Comparison of ENCODE assay signal across 8 cellular contexts in genomic region chr14:59020382-59020781, GRCh38.
DNase-seq lines count a peak whose midpoint lies in the region; ATAC-seq and TF ChIP-seq lines count a peak whose summit lies in the region.

No MANE protein-coding gene starts in this region.

- H3K79me2 ChIP-seq in SU-DHL-6 (ENCODE audit: insufficient read depth, low read length): no peaks in the 10 kb centered on the region

- POLR2A ChIA-PET in Caco-2 (lab: Charles Lee): no interaction called here

- no peaks in the 10 kb centered on the region for H3K4me1 Mint-ChIP-seq in Caco-2 (ENCODE audit: low read depth, unreplicated experiment)
- H3K4me1 Mint-ChIP-seq in HFFc6 (ENCODE audit: low read depth): peaks cover 8% of the 10 kb centered on the region

- no peaks in the 10 kb centered on the region for H3K9me2 ChIP-seq in SU-DHL-6 (replicated peaks; ENCODE audit: insufficient read depth, low read length)

- H3K4me3 Mint-ChIP-seq in Caco-2 (ENCODE audit: unreplicated experiment): no peak overlapping the region
- H3K4me3 Mint-ChIP-seq in HFFc6: no peak overlapping the region

- no peak overlapping the region for H3K4me2 ChIP-seq in SU-DHL-6 (ENCODE audit: low read depth, low read length, poor library complexity, severe bottlenecking)

- CTCF ChIA-PET in Caco-2 (lab: Charles Lee): interaction anchor here (1.3 kb wide), 1 partner anchor 519 kb away, joined by 9 read pairs; no protein-coding TSS in a partner anchor

- H4K20me1 ChIP-seq in SU-DHL-6 (ENCODE audit: low read depth, low read length): no peaks in the 10 kb centered on the region

- no peaks in the 10 kb centered on the region for H3K27me3 ChIP-seq in Caco-2 (replicated peaks; ENCODE audit: control insufficient read depth, insufficient read depth, low read length)
- no peaks in the 10 kb centered on the region for H3K27me3 ChIP-seq in SU-DHL-6 (ENCODE audit: low read length)
- H3K27me3 ChIP-seq in liver (ENCODE audit: control insufficient read depth in 4 of 4, insufficient read depth in 4 of 4, low read length in 3 of 4): peaks cover 0 to 6% (median 0%) of the 10 kb centered on the region in 4 donors
- H3K27me3 ChIP-seq in prostate gland (replicated peaks; ENCODE audit: insufficient read depth): no peaks in the 10 kb centered on the region
- H3K27me3 ChIP-seq in aorta (ENCODE audit: control insufficient read depth in 1 of 2, insufficient read depth in 2 of 2, low read length in 1 of 2): no peaks in the 10 kb centered on the region

- no peak overlapping the region for H3K27ac Mint-ChIP-seq in Caco-2 (ENCODE audit: unreplicated experiment)
- no peak overlapping the region for H3K27ac Mint-ChIP-seq in HFFc6

- H3K9me3 ChIP-seq in Caco-2 (no peaks in the 10 kb centered on the region), SU-DHL-6 (ENCODE audit: insufficient read depth, low read length) (no peaks in the 10 kb centered on the region), liver (ENCODE audit: control insufficient read depth in 4 of 4, low read length in 3 of 4) (no peaks in the 10 kb centered on the region), prostate gland (no peaks in the 10 kb centered on the region), aorta (ENCODE audit: control insufficient read depth, low read length) (no peaks in the 10 kb centered on the region)

- H3K4me1 ChIP-seq in Caco-2: no peaks in the 10 kb centered on the region
- no peaks in the 10 kb centered on the region for H3K4me1 ChIP-seq in liver (ENCODE audit: control insufficient read depth in 4 of 4, insufficient read depth in 4 of 4, low read length in 3 of 4)
- no peaks in the 10 kb centered on the region for H3K4me1 ChIP-seq in prostate gland (replicated peaks)
- H3K4me1 ChIP-seq in aorta (ENCODE audit: control insufficient read depth in 1 of 2, insufficient read depth in 2 of 2, low read length in 2 of 2): no peaks in the 10 kb centered on the region

- TF ChIP-seq RAD21 in liver (IDR thresholded peaks at IDR 0.05): peak; percentile 34 to 70

- H3K4me3 ChIP-seq in Caco-2 (ENCODE audit: low read depth, low read length) (no peak overlapping the region), SU-DHL-6 (ENCODE audit: insufficient read depth, low read length, poor library complexity, severe bottlenecking) (no peak overlapping the region), liver (ENCODE audit: low read depth in 1 of 3, low read length in 3 of 3) (no peak overlapping the region), prostate gland (no peak overlapping the region), aorta (ENCODE audit: low read length in 2 of 2) (no peak overlapping the region)

- peak in 1 of 2 experiments; percentile 11 for DNase-seq in Caco-2
- peak; percentile 41 for DNase-seq in HFFc6
- DNase-seq in prostate gland (ENCODE audit: low spot score): no peak
- no peak for DNase-seq in aorta

- H3K9ac ChIP-seq in SU-DHL-6 (ENCODE audit: low read length) (no peak overlapping the region), liver (ENCODE audit: low read depth in 1 of 2, low read length in 2 of 2) (no peak overlapping the region)

- intact Hi-C loops in Caco-2 (cut with micrococcal nuclease; ENCODE audit: unreplicated experiment) (no loop called here), prostate gland (cut with DNase I) (loop anchor here (10.0 kb wide), 1 partner anchor 386 kb away; the partner anchor contains the start of gene DACT1), aorta (cut with DNase I) (loop anchor here in 1 of 2 donors (10.0 kb wide), 1 partner anchor 386 kb away; the partner anchor contains the start of gene DACT1)

- ATAC-seq in GM19328 (IDR thresholded peaks at IDR 0.05; ENCODE audit: unreplicated experiment) (no peak), GM21529 (IDR thresholded peaks at IDR 0.05; ENCODE audit: unreplicated experiment) (no peak), aorta (ENCODE audit: low FRiP score) (no peak)

- H3K27ac ChIP-seq in SU-DHL-6 (ENCODE audit: low read depth, low read length): no peak overlapping the region
- H3K27ac ChIP-seq in liver (ENCODE audit: low read depth in 1 of 2, low read length in 2 of 2): no peak overlapping the region
- H3K27ac ChIP-seq in prostate gland: no peak overlapping the region
- H3K27ac ChIP-seq in aorta (ENCODE audit: low read depth in 1 of 2, low read length in 2 of 2): no peak overlapping the region

- TF ChIP-seq CTCF in Caco-2 (IDR thresholded peaks at IDR 0.05; ENCODE audit: insufficient read depth in 1 of 2, low read depth in 1 of 2, low read length in 1 of 2, severe bottlenecking in 1 of 2, unreplicated experiment in 1 of 2) (peak; percentile 43 to 55), HFFc6 (IDR thresholded peaks at IDR 0.05) (peak; percentile 73), SU-DHL-6 (IDR thresholded peaks at IDR 0.05; ENCODE audit: insufficient read depth, low read length, poor library complexity, severe bottlenecking) (peak; percentile 51), liver (IDR thresholded peaks at IDR 0.05; ENCODE audit: low read depth, low read length, missing input control) (no peak), prostate gland (IDR thresholded peaks at IDR 0.05) (peak in 1 of 4 experiments; percentile 13)

- H3K36me3 Mint-ChIP-seq in Caco-2 (ENCODE audit: insufficient read depth, unreplicated experiment) (no peaks in the 10 kb centered on the region), HFFc6 (ENCODE audit: low read depth) (no peaks in the 10 kb centered on the region)

- H3K27me3 Mint-ChIP-seq in Caco-2 (ENCODE audit: insufficient read depth, unreplicated experiment) (peaks cover 3% of the 10 kb centered on the region), HFFc6 (ENCODE audit: insufficient read depth) (no peaks in the 10 kb centered on the region)

- no TSS peak for BruUV-seq in Caco-2 (replicated peaks; lab: Mats Ljungman, UMichigan)

- WGBS in liver: 85% methylated on average over 1 of the region's 1 CpG
- 83% methylated on average over 1 of the region's 1 CpG for WGBS in prostate gland
- 86 to 88% methylated on average over 1 of the region's 1 CpG for WGBS in aorta, 2 donors

- H2AFZ ChIP-seq in SU-DHL-6 (ENCODE audit: low read depth, low read length, severe bottlenecking): no peak overlapping the region

- H3K9me3 Mint-ChIP-seq in Caco-2 (ENCODE audit: unreplicated experiment): no peaks in the 10 kb centered on the region
- no peaks in the 10 kb centered on the region for H3K9me3 Mint-ChIP-seq in HFFc6

- no peaks in the 10 kb centered on the region for H3K36me3 ChIP-seq in Caco-2 (ENCODE audit: control insufficient read depth, insufficient read depth, low read length)
- no peaks in the 10 kb centered on the region for H3K36me3 ChIP-seq in SU-DHL-6 (ENCODE audit: low read length)
- H3K36me3 ChIP-seq in liver (ENCODE audit: control insufficient read depth in 4 of 4, insufficient read depth in 3 of 4, low read depth in 1 of 4, low read length in 3 of 4): no peaks in the 10 kb centered on the region
- no peaks in the 10 kb centered on the region for H3K36me3 ChIP-seq in prostate gland
- no peaks in the 10 kb centered on the region for H3K36me3 ChIP-seq in aorta (ENCODE audit: control insufficient read depth in 1 of 2, insufficient read depth in 2 of 2, low read length in 1 of 2)

- H3F3A ChIP-seq in SU-DHL-6 (ENCODE audit: insufficient read depth): no peaks in the 10 kb centered on the region

- no peak for TF ChIP-seq POLR2A in prostate gland (IDR thresholded peaks at IDR 0.05)

TF ChIP-seq in liver, 16 proteins besides CTCF, POLR2A, EP300 and RAD21 (continues in another document):
- TF ChIP-seq SP1 (IDR thresholded peaks at IDR 0.05) (no peak), FOXA1 (IDR thresholded peaks at IDR 0.05) (no peak), ATF3 (IDR thresholded peaks at IDR 0.05) (no peak), RXRA (IDR thresholded peaks at IDR 0.05) (no peak), ZBTB33 (IDR thresholded peaks at IDR 0.05) (no peak), REST (IDR thresholded peaks at IDR 0.05) (no peak), EGR1 (IDR thresholded peaks at IDR 0.05; ENCODE audit: low read depth in 2 of 2) (no peak)
